In genomic region chr1:150575072-150575489, GRCh38 we compare ENCODE assay signal across 8 cellular contexts.
A peak's percentile ranks its signal among the peaks of the same experiment; 100 is the strongest.
DNase-seq lines count a peak whose midpoint lies in the region; ATAC-seq and TF ChIP-seq lines count a peak whose summit lies in the region.

No MANE protein-coding gene starts in this region.

- H3K4me2 ChIP-seq in BLaER1 = peak overlapping the region; percentile 96

- H3K27ac Mint-ChIP-seq in effector memory CD8-positive, alpha-beta T cell = peak overlapping the region; percentile 98 to 99
- peak overlapping the region; percentile 47 to 52 (median 50) for H3K27ac Mint-ChIP-seq in nephron

- H3K36me3 Mint-ChIP-seq in effector memory CD8-positive, alpha-beta T cell (ENCODE audit: insufficient read depth) = peaks cover 98% of the 10 kb centered on the region
- H3K36me3 Mint-ChIP-seq in nephron (ENCODE audit: low read depth) = peaks cover 77% of the 10 kb centered on the region

- H3K27ac ChIP-seq in BLaER1 = no peak overlapping the region

- peak overlapping the region; percentile 88 to 99 for H3K4me3 Mint-ChIP-seq in effector memory CD8-positive, alpha-beta T cell
- H3K4me3 Mint-ChIP-seq in nephron = peak overlapping the region; percentile 95 to 98 (median 97)

- no peak overlapping the region; the same call in 1 of the 2 replicates for H3K9ac ChIP-seq in BLaER1
- no peak overlapping the region for H3K9ac ChIP-seq in NT2/D1 (ENCODE audit: insufficient read length, low read depth)

- no peak for TF ChIP-seq CTCF in nephron (IDR thresholded peaks at IDR 0.05; ENCODE audit: unreplicated experiment in 3 of 3)

- H3K4me1 Mint-ChIP-seq in effector memory CD8-positive, alpha-beta T cell (ENCODE audit: low read depth in 2 of 2) = peaks cover 41 to 66% of the 10 kb centered on the region in 2 donors
- H3K4me1 Mint-ChIP-seq in nephron = peaks cover 44% of the 10 kb centered on the region

- peaks cover 92% of the 10 kb centered on the region for H4K20me1 ChIP-seq in BLaER1

- no peaks in the 10 kb centered on the region for H3K27me3 Mint-ChIP-seq in effector memory CD8-positive, alpha-beta T cell
- H3K27me3 Mint-ChIP-seq in nephron (ENCODE audit: low read depth) = no peaks in the 10 kb centered on the region

- ATAC-seq in effector memory CD8-positive, alpha-beta T cell (replicated peaks) = no peak
- ATAC-seq in GM19452 (IDR thresholded peaks at IDR 0.05; ENCODE audit: unreplicated experiment) (no peak), GM19455 (IDR thresholded peaks at IDR 0.05; ENCODE audit: unreplicated experiment) (no peak)

- H3K9me3 ChIP-seq in BLaER1 = no peaks in the 10 kb centered on the region
- H3K9me3 ChIP-seq in NT2/D1 (ENCODE audit: insufficient read depth, low read length) = no peaks in the 10 kb centered on the region

- H3K36me3 ChIP-seq in BLaER1 = peaks cover 75% of the 10 kb centered on the region
- peaks cover 70% of the 10 kb centered on the region for H3K36me3 ChIP-seq in NT2/D1 (ENCODE audit: insufficient read depth, insufficient read length, low read length)

- H3K4me1 ChIP-seq in BLaER1 = peaks cover 51% of the 10 kb centered on the region
- peaks cover 5% of the 10 kb centered on the region for H3K4me1 ChIP-seq in NT2/D1 (ENCODE audit: insufficient read depth, insufficient read length)

- DNase-seq in NT2/D1 (ENCODE audit: low read depth, low spot score) = no peak
- no peak for DNase-seq in effector memory CD8-positive, alpha-beta T cell
- DNase-seq in C1 segment of cervical spinal cord (lab: John Stamatoyannopoulos, UW) = no peak
- DNase-seq in hippocampal formation (lab: John Stamatoyannopoulos, UW) = no peak

- H3K4me3 ChIP-seq in BLaER1 (peak overlapping the region; percentile 100; the same call in 1 of the 2 replicates), NT2/D1 (ENCODE audit: insufficient read length, low read depth) (peak overlapping the region; percentile 100)

- no peaks in the 10 kb centered on the region for H3K27me3 ChIP-seq in BLaER1
- H3K27me3 ChIP-seq in NT2/D1 (ENCODE audit: insufficient read depth, insufficient read length) = no peaks in the 10 kb centered on the region

- no peaks in the 10 kb centered on the region for H3K9me3 Mint-ChIP-seq in effector memory CD8-positive, alpha-beta T cell
- no peaks in the 10 kb centered on the region for H3K9me3 Mint-ChIP-seq in nephron
